8 cellular contexts compared by ENCODE assay signal in the genomic region with DNA sequence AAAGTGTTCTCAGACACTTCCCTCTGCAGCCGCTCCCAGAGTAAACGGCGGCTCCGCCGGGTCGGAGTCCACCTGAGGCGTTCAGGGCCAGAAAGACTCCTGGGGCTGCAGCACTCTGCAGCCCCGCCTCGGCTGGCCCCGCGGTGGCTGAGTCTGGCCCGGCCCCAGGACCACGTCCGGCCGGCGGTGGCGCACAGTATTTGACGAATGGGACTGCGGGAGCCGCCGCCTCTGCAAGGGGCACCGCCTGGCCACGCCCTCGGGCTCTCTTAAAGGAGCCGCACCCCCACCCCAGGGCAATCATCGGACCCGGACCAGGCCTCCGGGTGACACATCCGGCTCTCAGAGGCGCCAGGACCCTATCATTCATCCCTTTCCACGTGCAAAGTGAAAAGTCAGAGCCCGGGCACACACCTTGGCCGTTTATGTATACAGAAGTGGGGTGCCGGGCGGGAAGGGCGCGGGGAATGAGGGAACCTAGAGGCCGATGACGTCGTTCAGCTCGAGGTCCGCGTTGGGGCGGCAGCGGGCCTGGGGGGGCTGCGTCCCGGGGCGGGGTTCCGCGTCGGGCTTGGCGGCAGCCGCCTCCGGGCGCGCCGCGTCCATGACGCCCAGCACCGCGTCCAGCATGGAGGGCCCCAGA. TPM values are rescaled to one million over a fixed set of nuclear protein-coding genes. Genes with fewer than 3 reads are reported as not detected.
DNase-seq lines count a peak whose midpoint lies in the region; ATAC-seq and TF ChIP-seq lines count a peak whose summit lies in the region.

No MANE protein-coding gene starts in this region.

- H3K79me2 ChIP-seq in GM23338 (replicated peaks; ENCODE audit: insufficient read depth): no peaks in the 10 kb centered on the region; the same call in 1 of the 2 replicates
- H3K79me2 ChIP-seq in Karpas-422 (ENCODE audit: low read length): no peaks in the 10 kb centered on the region

- DNase-seq in GM06990 (ENCODE audit: extremely low read depth, insufficient read length) (peak; percentile 93), GM23338 (ENCODE audit: low spot score) (peak; percentile 98), Karpas-422 (peak; percentile 96), SKM-1 treated with dmso at 0.1 percent for 144 hours (lab: John Stamatoyannopoulos, UW; ENCODE audit: unreplicated experiment) (peak; percentile 64), adipocyte (ENCODE audit: low read depth) (peak; percentile 90), heart right ventricle (peak; percentile 88 to 91), pons (ENCODE audit: low spot score) (peak; percentile 82), upper lobe of right lung (peak; percentile 97)

- H3K9me3 Mint-ChIP-seq in GM23338: peaks cover 5% of the 10 kb centered on the region; the same call in 1 of the 3 replicates

- no peaks in the 10 kb centered on the region for H3K9me2 ChIP-seq in GM23338 (ENCODE audit: insufficient read depth)
- H3K9me2 ChIP-seq in Karpas-422 (replicated peaks; ENCODE audit: insufficient read depth, low read length): no peaks in the 10 kb centered on the region

- H3K4me1 Mint-ChIP-seq in GM23338: peaks cover 14% of the 10 kb centered on the region; the same call in 2 of the 3 replicates

- H2AFZ ChIP-seq in GM23338 (peak overlapping the region; percentile 92), Karpas-422 (ENCODE audit: low read length) (peak overlapping the region; percentile 68; the same call in 1 of the 2 replicates)

- H3K36me3 ChIP-seq in GM06990 (ENCODE audit: control insufficient read depth, insufficient read depth, low read length) (peaks cover 19% of the 10 kb centered on the region), GM23338 (ENCODE audit: insufficient read depth) (no peaks in the 10 kb centered on the region), Karpas-422 (ENCODE audit: insufficient read depth, low read length) (0 out of 2 replicates have a peak, but pooled peaks cover 20% of the 10 kb centered on the region), adipocyte (ENCODE audit: control insufficient read depth, insufficient read depth, low read length, severe bottlenecking) (peaks cover 18% of the 10 kb centered on the region), heart right ventricle (peaks cover 0 to 33% (median 24%) of the 10 kb centered on the region in 9 donors), upper lobe of right lung (peaks cover 23% of the 10 kb centered on the region)

- peak overlapping the region; percentile 81 for H3K4me3 Mint-ChIP-seq in GM23338

- H3K9ac ChIP-seq in Karpas-422 (ENCODE audit: low read length) (peak overlapping the region; percentile 84), adipocyte (ENCODE audit: low read length) (peak overlapping the region; percentile 72)

- H3K4me3 ChIP-seq in GM06990 (replicated peaks; ENCODE audit: low read depth, low read length) (peak overlapping the region; percentile 75), GM23338 (peak overlapping the region; percentile 58), Karpas-422 (ENCODE audit: low read length) (peak overlapping the region; percentile 74), adipocyte (ENCODE audit: low read length) (peak overlapping the region; percentile 81), heart right ventricle (peak overlapping the region; percentile 45 to 75 (median 68)), upper lobe of right lung (peak overlapping the region; percentile 71)

- no peaks in the 10 kb centered on the region; the same call in 1 of the 2 replicates for H4K20me1 ChIP-seq in GM23338 (replicated peaks; ENCODE audit: insufficient read depth)
- peaks cover 5% of the 10 kb centered on the region; the same call in 1 of the 2 replicates for H4K20me1 ChIP-seq in Karpas-422 (ENCODE audit: insufficient read depth, low read depth, low read length)

- TF ChIP-seq CTCF in GM06990 (IDR thresholded peaks at IDR 0.05; ENCODE audit: insufficient read depth, low read length, poor library complexity, severe bottlenecking) (no peak), GM23338 (conservative IDR thresholded peaks at IDR 0.05; ENCODE audit: low read depth in 2 of 2) (no peak), heart right ventricle (IDR thresholded peaks at IDR 0.05) (peak in 1 of 9 donors; percentile 24), upper lobe of right lung (IDR thresholded peaks at IDR 0.05) (no peak)

- ATAC-seq in GM23338 (peak; percentile 68), heart right ventricle (peak; percentile 70 to 86 (median 81)), upper lobe of right lung (peak; percentile 74)

- H3K27ac Mint-ChIP-seq in GM23338: peak overlapping the region; percentile 99

- H3K27me3 Mint-ChIP-seq in GM23338 (ENCODE audit: insufficient read depth, low read depth, poor library complexity): peaks cover 30% of the 10 kb centered on the region

- H3K4me1 ChIP-seq in GM23338 (ENCODE audit: insufficient read depth) (peaks cover 3% of the 10 kb centered on the region; the same call in 1 of the 2 replicates), Karpas-422 (ENCODE audit: low read length) (peaks cover 29% of the 10 kb centered on the region), adipocyte (ENCODE audit: control insufficient read depth, insufficient read depth, low read length) (peaks cover 21% of the 10 kb centered on the region), heart right ventricle (peaks cover 11 to 58% (median 45%) of the 10 kb centered on the region in 9 donors), upper lobe of right lung (peaks cover 27% of the 10 kb centered on the region)

- H3F3A ChIP-seq in GM23338 (replicated peaks; ENCODE audit: low read depth): peaks cover 9% of the 10 kb centered on the region; the same call in 1 of the 2 replicates

- WGBS in heart right ventricle, 2 donors: 9 to 23% methylated on average over 57 to 61 of the region's 61 CpGs

- intact Hi-C loops in heart right ventricle (cut with DNase I) (no loop called here), upper lobe of right lung (cut with DNase I) (no loop called here)

- H3K27me3 ChIP-seq in GM06990 (replicated peaks; ENCODE audit: control insufficient read depth, insufficient read depth, low read length) (peaks cover 3% of the 10 kb centered on the region; the same call in 1 of the 2 replicates), GM23338 (ENCODE audit: insufficient read depth) (peaks cover 22% of the 10 kb centered on the region), Karpas-422 (ENCODE audit: low read length) (no peaks in the 10 kb centered on the region), adipocyte (replicated peaks; ENCODE audit: control insufficient read depth, insufficient read depth, low read length) (no peaks in the 10 kb centered on the region), heart right ventricle (peaks cover 0 to 36% (median 7%) of the 10 kb centered on the region in 7 donors), upper lobe of right lung (peaks cover 10% of the 10 kb centered on the region)

- peak overlapping the region; percentile 96 for H3K27ac ChIP-seq in GM23338 (ENCODE audit: low read depth)
- H3K27ac ChIP-seq in Karpas-422 (ENCODE audit: low read length): peak overlapping the region; percentile 93
- peak overlapping the region; percentile 72 to 100 (median 98) for H3K27ac ChIP-seq in heart right ventricle
- peak overlapping the region; percentile 98 for H3K27ac ChIP-seq in upper lobe of right lung

- H3K9me3 ChIP-seq in Karpas-422 (ENCODE audit: low read length) (no peaks in the 10 kb centered on the region; the same call in 1 of the 2 replicates), adipocyte (ENCODE audit: control insufficient read depth, low read length) (no peaks in the 10 kb centered on the region), heart right ventricle (no peaks in the 10 kb centered on the region), upper lobe of right lung (no peaks in the 10 kb centered on the region)

- H3K4me2 ChIP-seq in GM23338: peak overlapping the region; percentile 78
- peak overlapping the region; percentile 66 for H3K4me2 ChIP-seq in Karpas-422 (ENCODE audit: low read depth, low read length, poor library complexity, severe bottlenecking)

- peaks cover 17% of the 10 kb centered on the region for H3K36me3 Mint-ChIP-seq in GM23338 (ENCODE audit: low read depth)

TF ChIP-seq in GM23338, 12 proteins besides CTCF, POLR2A, EP300 and RAD21 (continues in another document):
- TF ChIP-seq CREB1 (CRISPR knock-in tag; IDR thresholded peaks at IDR 0.05; ENCODE audit: low read depth): peak; percentile 93

RNA-seq across cellular contexts. Expression of a gene that starts 1.2 kb away (rescaled TPM):
- 3.3 and 6.4 TPM in 2 replicates for total RNA-seq in GM23338 (2014; rRNA removed; shearing (Covaris generic))
- polyA plus RNA-seq in GM23338 (2016; fragmentation: Nextera tagmentation; extraction: Ambion mirVana): 0.26 and 0.52 TPM in 2 replicates
- total RNA-seq in Karpas-422 (2014; rRNA removed; shearing (Covaris generic); ENCODE audit: low replicate concordance): 5.0 and 14.1 TPM in 2 replicates
- total RNA-seq in heart right ventricle: 1 to 10 TPM; 1.0 to 4.2 (median 1.5) TPM
- polyA plus RNA-seq in heart right ventricle: 1 to 10 TPM; 1.6 to 2.6 TPM
- 7.2 TPM for total RNA-seq in upper lobe of right lung

RNA-seq across cellular contexts. Expression of a gene that starts 8.4 kb away (rescaled TPM):
- 0.35 and 3.4 TPM in 2 replicates for total RNA-seq in GM23338 (2014; rRNA removed; shearing (Covaris generic))
- polyA plus RNA-seq in GM23338 (2016; fragmentation: Nextera tagmentation; extraction: Ambion mirVana) (1.4 and 2.3 TPM in 2 replicates), heart right ventricle (10 to 100 TPM; 11.2 to 21.9 TPM)
- not detected in 2 replicates for total RNA-seq in Karpas-422 (2014; rRNA removed; shearing (Covaris generic); ENCODE audit: low replicate concordance)
- total RNA-seq in heart right ventricle (10 to 100 TPM in 5 of 10 donors, 1 to 10 TPM in 5; 5.3 to 22.8 (median 9.7) TPM), upper lobe of right lung (38.2 TPM)

RNA-seq across cellular contexts. Expression of a gene that starts 15.7 kb away (rescaled TPM):
- total RNA-seq in GM23338 (2014; rRNA removed; shearing (Covaris generic)): 45.6 and 74.3 TPM in 2 replicates
- polyA plus RNA-seq in GM23338 (2016; fragmentation: Nextera tagmentation; extraction: Ambion mirVana) (41.2 and 42.1 TPM in 2 replicates), heart right ventricle (100 to 1,000 TPM in 1 of 2 donors, 10 to 100 TPM in 1; 34.3 to 194 TPM)
- total RNA-seq in Karpas-422 (2014; rRNA removed; shearing (Covaris generic); ENCODE audit: low replicate concordance): 88.3 and 99.4 TPM in 2 replicates
- total RNA-seq in heart right ventricle (10 to 100 TPM; 45.5 to 76.2 (median 56.8) TPM), upper lobe of right lung (191 TPM)

RNA-seq across cellular contexts. Expression of a gene that starts 37.9 kb away (rescaled TPM):
- total RNA-seq in GM23338 (2014; rRNA removed; shearing (Covaris generic)): not detected in 2 replicates
- not detected in 2 replicates for polyA plus RNA-seq in GM23338 (2016; fragmentation: Nextera tagmentation; extraction: Ambion mirVana)
- not detected in 2 replicates for total RNA-seq in Karpas-422 (2014; rRNA removed; shearing (Covaris generic); ENCODE audit: low replicate concordance)
- total RNA-seq in heart right ventricle: 1 to 10 TPM in 1 of 10 donors, under 1 TPM in 1, not detected in 8; 0.76 to 2.5 TPM
- not detected for polyA plus RNA-seq in heart right ventricle
- not detected for total RNA-seq in upper lobe of right lung

RNA-seq across cellular contexts. Expression of a gene that starts 49.5 kb away (rescaled TPM):
- total RNA-seq in GM23338 (2014; rRNA removed; shearing (Covaris generic)): 31.8 and 40.8 TPM in 2 replicates
- polyA plus RNA-seq in GM23338 (2016; fragmentation: Nextera tagmentation; extraction: Ambion mirVana): 18.2 and 21.5 TPM in 2 replicates
- total RNA-seq in Karpas-422 (2014; rRNA removed; shearing (Covaris generic); ENCODE audit: low replicate concordance): not detected in 2 replicates
- 1 to 10 TPM in 5 of 10 donors, under 1 TPM in 5; 0.37 to 4.3 (median 1.0) TPM for total RNA-seq in heart right ventricle
- 1 to 10 TPM; 1.8 to 3.1 TPM for polyA plus RNA-seq in heart right ventricle
- not detected for total RNA-seq in upper lobe of right lung

Comparison
In these comparisons a context has a peak if more than half of its experiments do, and no peak if none do; other contexts are left out.
1. Peak in every context shown above with its lines: DNase-seq, ATAC-seq, H3K4me3 ChIP-seq and H3K27ac ChIP-seq.